ENCODE assay signal across 11 cellular contexts in genomic region chr4:121690001-121690400, GRCh38. TPM values are rescaled to one million over a fixed set of nuclear protein-coding genes. Genes with fewer than 3 reads are reported as not detected.
DNase-seq lines count a peak whose midpoint lies in the region; ATAC-seq and TF ChIP-seq lines count a peak whose summit lies in the region.
"Had no signal": no experiment of that assay in that cellular context is flagged by ENCODE, and none has a peak within 500 bp of the region (broad histone marks: within the 10 kb centered on the region; RNA-seq: fewer than 3 reads in every experiment).

No MANE protein-coding gene starts in this region.

- peaks cover 18 to 23% of the 10 kb centered on the region in 2 donors for H3K36me3 Mint-ChIP-seq in stimulated activated naive B cell treated with anti-CD40 and anti-IgM and Interleukin-4, amounts not matched to agents 10 μg/mL and 1 μg/mL and 100 μg/mL, for 72 hours
- peaks cover 30% of the 10 kb centered on the region for H3K36me3 Mint-ChIP-seq in activated CD4-positive, alpha-beta memory T cell treated with anti-CD3 and anti-CD28 coated beads for 36 hours
- H3K36me3 Mint-ChIP-seq: activated naive CD4-positive, alpha-beta T cell treated with anti-CD3 and anti-CD28 coated beads, Interleukin-2, amount 50 U/mL, for 24 hours had no signal

- CTCF ChIA-PET in activated CD4-positive, alpha-beta memory T cell treated with anti-CD3 and anti-CD28 coated beads for 36 hours (lab: Charles Lee): no interaction called here

- no peak overlapping the region for H3K4me3 Mint-ChIP-seq in stimulated activated naive B cell treated with anti-CD40 and anti-IgM and Interleukin-4, amounts not matched to agents 10 μg/mL and 1 μg/mL and 100 μg/mL, for 72 hours
- H3K4me3 Mint-ChIP-seq in activated CD4-positive, alpha-beta memory T cell treated with anti-CD3 and anti-CD28 coated beads for 36 hours: no peak overlapping the region
- H3K4me3 Mint-ChIP-seq: activated naive CD4-positive, alpha-beta T cell treated with anti-CD3 and anti-CD28 coated beads, Interleukin-2, amount 50 U/mL, for 24 hours had no signal

- intact Hi-C loops in activated CD4-positive, alpha-beta memory T cell treated with anti-CD3 and anti-CD28 coated beads for 36 hours (cut with micrococcal nuclease): no loop called here

- no peaks in the 10 kb centered on the region for H3K9me3 Mint-ChIP-seq in stimulated activated naive B cell treated with anti-CD40 and anti-IgM and Interleukin-4, amounts not matched to agents 10 μg/mL and 1 μg/mL and 100 μg/mL, for 72 hours
- no peaks in the 10 kb centered on the region for H3K9me3 Mint-ChIP-seq in activated CD4-positive, alpha-beta memory T cell treated with anti-CD3 and anti-CD28 coated beads for 36 hours
- H3K9me3 Mint-ChIP-seq: activated naive CD4-positive, alpha-beta T cell treated with anti-CD3 and anti-CD28 coated beads, Interleukin-2, amount 50 U/mL, for 24 hours had no signal

- POLR2A ChIA-PET in activated CD4-positive, alpha-beta memory T cell treated with anti-CD3 and anti-CD28 coated beads for 36 hours (lab: Charles Lee): no interaction called here

- 76% methylated on average over 2 of the region's 2 CpGs for WGBS in HUES64

- TF ChIP-seq CTCF in fibroblast of mammary gland (conservative IDR thresholded peaks at IDR 0.05; ENCODE audit: control insufficient read depth, insufficient read depth, low read depth, low read length): no peak

- peak overlapping the region; percentile 22; the same call in 1 of the 2 replicates for H3K27ac ChIP-seq in HUES64 (ENCODE audit: low read depth, low read length)

- peaks cover 0 to 15% of the 10 kb centered on the region in 2 donors for H3K4me1 Mint-ChIP-seq in stimulated activated naive B cell treated with anti-CD40 and anti-IgM and Interleukin-4, amounts not matched to agents 10 μg/mL and 1 μg/mL and 100 μg/mL, for 72 hours
- H3K4me1 Mint-ChIP-seq in activated CD4-positive, alpha-beta memory T cell treated with anti-CD3 and anti-CD28 coated beads for 36 hours (ENCODE audit: low read depth): peaks cover 23% of the 10 kb centered on the region
- H3K4me1 Mint-ChIP-seq: activated naive CD4-positive, alpha-beta T cell treated with anti-CD3 and anti-CD28 coated beads, Interleukin-2, amount 50 U/mL, for 24 hours had no signal

- H3K9ac ChIP-seq in HUES64 (ENCODE audit: low read depth, low read length): no peak overlapping the region

- no peaks in the 10 kb centered on the region for H3K27me3 Mint-ChIP-seq in stimulated activated naive B cell treated with anti-CD40 and anti-IgM and Interleukin-4, amounts not matched to agents 10 μg/mL and 1 μg/mL and 100 μg/mL, for 72 hours
- no peaks in the 10 kb centered on the region for H3K27me3 Mint-ChIP-seq in activated CD4-positive, alpha-beta memory T cell treated with anti-CD3 and anti-CD28 coated beads for 36 hours
- H3K27me3 Mint-ChIP-seq: activated naive CD4-positive, alpha-beta T cell treated with anti-CD3 and anti-CD28 coated beads, Interleukin-2, amount 50 U/mL, for 24 hours had no signal

- H3K36me3 ChIP-seq in HUES64 (ENCODE audit: insufficient read depth, low read length): peaks cover 66% of the 10 kb centered on the region

- no peaks in the 10 kb centered on the region for H3K9me3 ChIP-seq in HUES64 (ENCODE audit: insufficient read depth, low read depth, low read length)

- H3K4me3 ChIP-seq in HUES64 (ENCODE audit: low read length) (no peak overlapping the region), fibroblast of mammary gland (ENCODE audit: control insufficient read depth, low read depth, low read length) (no peak overlapping the region)

- H3K4me1 ChIP-seq in HUES64 (ENCODE audit: insufficient read depth, low read length): peaks cover 47% of the 10 kb centered on the region

- ATAC-seq in GM21576 (IDR thresholded peaks at IDR 0.05; ENCODE audit: unreplicated experiment): peak; percentile 46
- ATAC-seq in stimulated activated naive B cell treated with anti-CD40 and anti-IgM and Interleukin-4, amounts not matched to agents 10 μg/mL and 1 μg/mL and 100 μg/mL, for 72 hours (replicated peaks): peak; percentile 57 to 62

- no peak overlapping the region for H3K27ac Mint-ChIP-seq in stimulated activated naive B cell treated with anti-CD40 and anti-IgM and Interleukin-4, amounts not matched to agents 10 μg/mL and 1 μg/mL and 100 μg/mL, for 72 hours
- no peak overlapping the region for H3K27ac Mint-ChIP-seq in activated CD4-positive, alpha-beta memory T cell treated with anti-CD3 and anti-CD28 coated beads for 36 hours
- H3K27ac Mint-ChIP-seq: activated naive CD4-positive, alpha-beta T cell treated with anti-CD3 and anti-CD28 coated beads, Interleukin-2, amount 50 U/mL, for 24 hours had no signal

- H3K27me3 ChIP-seq in HUES64 (ENCODE audit: insufficient read depth, low read length): no peaks in the 10 kb centered on the region

- DNase-seq in fibroblast of mammary gland (ENCODE audit: low read depth) (peak; percentile 72), SHP77 treated with DMSO at 0.1 percent for 48 hours (lab: John Stamatoyannopoulos, UW) (no peak), cerebellum (ENCODE audit: low spot score) (no peak), DMS 273 treated with DMSO at 0.1 percent for 48 hours (lab: John Stamatoyannopoulos, UW) (no peak)
- no peak for DNase-seq in stimulated activated naive B cell treated with anti-CD40 and anti-IgM and Interleukin-4, amounts not matched to agents 10 μg/mL and 1 μg/mL and 100 μg/mL, for 72 hours
- no peak for DNase-seq in activated CD4-positive, alpha-beta memory T cell treated with anti-CD3 and anti-CD28 coated beads for 36 hours
- DNase-seq: left ventricle myocardium superior, SHP77 had no signal

RNA-seq across cellular contexts. Expression of gene ANXA5, which starts 6.8 kb away (rescaled TPM):
- 334 TPM for polyA plus RNA-seq in HUES64 (2013, experiment 1 of 2)
- polyA plus RNA-seq in HUES64 (2013, experiment 2 of 2): 330 TPM
- total RNA-seq in cerebellum: 57.4 TPM
- total RNA-seq in activated CD4-positive, alpha-beta memory T cell treated with anti-CD3 and anti-CD28 coated beads for 36 hours: 100 to 1,000 TPM; 132 to 140 TPM
